24 cellular contexts compared by ENCODE assay signal in the genomic region with DNA sequence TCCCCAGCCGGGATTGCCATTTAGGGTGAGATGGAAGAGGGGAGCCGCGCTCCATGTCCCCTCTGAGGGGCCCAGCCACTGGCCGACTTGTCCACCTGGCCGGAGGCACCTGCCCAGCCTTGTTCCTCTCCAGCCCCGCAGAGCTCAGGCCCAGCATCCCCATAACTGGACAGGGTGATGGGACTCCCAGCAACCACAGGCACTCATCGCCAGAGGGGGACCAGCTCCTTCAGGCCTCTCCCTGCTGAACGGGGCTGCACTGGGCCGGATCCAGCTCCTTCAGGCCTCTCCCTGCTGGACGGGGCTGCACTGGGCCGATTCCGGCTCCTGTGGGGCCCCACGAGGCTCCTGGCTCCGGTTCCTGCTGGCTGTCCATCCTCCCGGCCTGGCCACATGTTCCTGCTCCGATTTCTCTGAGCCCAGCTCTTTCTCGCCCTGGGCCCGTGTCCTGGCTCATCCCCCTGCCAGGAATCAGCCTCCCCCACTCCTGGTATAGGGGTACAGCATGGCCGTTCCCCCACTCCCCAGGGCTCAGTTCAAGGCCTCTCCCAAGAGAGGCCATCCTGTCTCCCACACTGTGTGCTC. TPM values are rescaled to one million over a fixed set of nuclear protein-coding genes. Genes with fewer than 3 reads are reported as not detected.
DNase-seq lines count a peak whose midpoint lies in the region; ATAC-seq, FAIRE-seq and TF ChIP-seq lines count a peak whose summit lies in the region.
"Had no signal": no experiment of that assay in that cellular context is flagged by ENCODE, and none has a peak within 500 bp of the region (broad histone marks: within the 10 kb centered on the region; RNA-seq: fewer than 3 reads in every experiment).

No MANE protein-coding gene starts in this region.

- peak overlapping the region; percentile 40 for H3K23ac ChIP-seq in neuronal stem cell (ENCODE audit: low read depth, low read length, poor library complexity)

- H2BK120ac ChIP-seq in neuronal stem cell (ENCODE audit: low read depth, low read length): peak overlapping the region; percentile 68

- no peak for TF ChIP-seq CTCF in astrocyte (IDR thresholded peaks at IDR 0.05; ENCODE audit: insufficient read depth, low read depth, low read length)

- H3K36me3 Mint-ChIP-seq in astrocyte (ENCODE audit: low read depth, unreplicated experiment): no peaks in the 10 kb centered on the region
- H3K36me3 Mint-ChIP-seq: CD14-positive monocyte; CD8-positive, alpha-beta memory T cell had no signal

- no peak overlapping the region for H4K8ac ChIP-seq in neuronal stem cell (ENCODE audit: low read depth, low read length)

- no peaks in the 10 kb centered on the region for H3K4me1 ChIP-seq in astrocyte (ENCODE audit: insufficient read depth, low read length)
- H3K4me1 ChIP-seq in neuronal stem cell (ENCODE audit: control insufficient read depth in 2 of 2, insufficient read depth in 1 of 2, low read depth in 1 of 2, low read length in 2 of 2): peaks cover 3 to 24% of the 10 kb centered on the region in 2 donors
- H3K4me1 ChIP-seq: A549, BE2C, HAP-1 had no signal

- peak overlapping the region; percentile 93 for H2BK15ac ChIP-seq in neuronal stem cell (ENCODE audit: low read length)

- H3K4me3 Mint-ChIP-seq in astrocyte (ENCODE audit: unreplicated experiment): no peak overlapping the region
- H3K4me3 Mint-ChIP-seq: CD4-positive, alpha-beta T cell; CD8-positive, alpha-beta memory T cell; HFFc6 had no signal

- peak overlapping the region; percentile 63 for H2BK12ac ChIP-seq in neuronal stem cell (ENCODE audit: low read length)

- H3K4ac ChIP-seq in neuronal stem cell (ENCODE audit: low read length): peak overlapping the region; percentile 57

- peaks cover 63% of the 10 kb centered on the region for H3K27me3 Mint-ChIP-seq in astrocyte (ENCODE audit: low read depth, unreplicated experiment)

- H4K91ac ChIP-seq in neuronal stem cell (ENCODE audit: low read depth, low read length, poor library complexity): no peak overlapping the region

- no peak for ATAC-seq in Right ventricle myocardium inferior
- ATAC-seq in left ventricle myocardium superior: no peak
- ATAC-seq in GM19455 (IDR thresholded peaks at IDR 0.05; ENCODE audit: unreplicated experiment): no peak

- no peak overlapping the region for H3K4me3 ChIP-seq in astrocyte (ENCODE audit: insufficient read depth, low read depth, low read length)
- H3K4me3 ChIP-seq in neuronal stem cell (ENCODE audit: low read length in 2 of 2): no peak overlapping the region
- H3K4me3 ChIP-seq: A549; BLaER1 treated with 17β-estradiol and CSF1 and Interleukin-3, amounts not matched to agents 10 nM and 100 nM; GM23248; HAP-1 had no signal

- H3K79me1 ChIP-seq in neuronal stem cell (ENCODE audit: low read depth, low read length): no peaks in the 10 kb centered on the region

- intact Hi-C loops in Right ventricle myocardium inferior (cut with DNase I) (no loop called here), left ventricle myocardium superior (cut with micrococcal nuclease) (no loop called here)

- H3K27ac ChIP-seq in astrocyte (ENCODE audit: low read depth, low read length): no peak overlapping the region
- no peak overlapping the region for H3K27ac ChIP-seq in neuronal stem cell (replicated peaks; ENCODE audit: low read length)
- H3K27ac ChIP-seq: 22Rv1; A549; BLaER1 treated with 17β-estradiol and CSF1 and Interleukin-3, amounts not matched to agents 10 nM and 100 nM; GM23248 had no signal

- H3K9me3 ChIP-seq in astrocyte (ENCODE audit: insufficient read depth, low read depth, low read length): no peaks in the 10 kb centered on the region
- H3K9me3 ChIP-seq in neuronal stem cell (replicated peaks in 1 of 2; ENCODE audit: control insufficient read depth in 2 of 2, insufficient read depth in 1 of 2, low read depth in 1 of 2, low read length in 2 of 2): peaks cover 0 to 2% of the 10 kb centered on the region in 2 donors
- H3K9me3 ChIP-seq: A549; BE2C; BLaER1 treated with 17β-estradiol and CSF1 and Interleukin-3, amounts not matched to agents 10 nM and 100 nM; HAP-1 had no signal

- no CpG with 5 or more reads among the region's 19 CpGs for WGBS in neuronal stem cell (ENCODE audit: extremely low coverage in 2 of 2, insufficient read length in 2 of 2, insufficient replicate concordance in 1 of 2), 2 donors

- H3K4me2 ChIP-seq in astrocyte (ENCODE audit: low read length): no peak overlapping the region
- no peak overlapping the region for H3K4me2 ChIP-seq in neuronal stem cell (ENCODE audit: insufficient read depth, low read length, poor library complexity, severe bottlenecking)
- H3K4me2 ChIP-seq: A549; BLaER1 treated with 17β-estradiol and CSF1 and Interleukin-3, amounts not matched to agents 10 nM and 100 nM had no signal

- no peaks in the 10 kb centered on the region for H3K4me1 Mint-ChIP-seq in astrocyte (ENCODE audit: low read depth, unreplicated experiment)
- H3K4me1 Mint-ChIP-seq: CD8-positive, alpha-beta memory T cell had no signal

- H2AFZ ChIP-seq in astrocyte (ENCODE audit: low read depth, low read length) (no peak overlapping the region), neuronal stem cell (ENCODE audit: low read length) (no peak overlapping the region)
- H2AFZ ChIP-seq: GM23248 had no signal

- peak overlapping the region; percentile 85 for H3K18ac ChIP-seq in neuronal stem cell (ENCODE audit: low read length)

- H3K9ac ChIP-seq in astrocyte (ENCODE audit: low read length) (no peak overlapping the region), neuronal stem cell (ENCODE audit: low read depth, low read length, poor library complexity) (no peak overlapping the region)
- H3K9ac ChIP-seq: BLaER1 treated with 17β-estradiol and CSF1 and Interleukin-3, amounts not matched to agents 10 nM and 100 nM; GM23248 had no signal

- no peaks in the 10 kb centered on the region for H3K36me3 ChIP-seq in astrocyte (ENCODE audit: insufficient read depth, low read length)
- no peaks in the 10 kb centered on the region for H3K36me3 ChIP-seq in neuronal stem cell (replicated peaks in 1 of 2; ENCODE audit: control insufficient read depth in 2 of 2, insufficient read depth in 2 of 2, low read length in 2 of 2)
- H3K36me3 ChIP-seq: BE2C; BLaER1 treated with 17β-estradiol and CSF1 and Interleukin-3, amounts not matched to agents 10 nM and 100 nM; HAP-1 had no signal

- peaks cover 2% of the 10 kb centered on the region for H3K9me3 Mint-ChIP-seq in astrocyte (ENCODE audit: unreplicated experiment)
- H3K9me3 Mint-ChIP-seq: CD4-positive, alpha-beta T cell; CD8-positive, alpha-beta memory T cell had no signal

- no peak for FAIRE-seq in astrocyte (lab: Jason Lieb, UNC)
- FAIRE-seq: A549, G401.6, GM12892 had no signal

- H2BK5ac ChIP-seq in neuronal stem cell (ENCODE audit: low read length): no peak overlapping the region

- H2AK5ac ChIP-seq in neuronal stem cell (ENCODE audit: low read depth, low read length): peak overlapping the region; percentile 99

- no peaks in the 10 kb centered on the region for H3K79me2 ChIP-seq in astrocyte (ENCODE audit: insufficient read depth, low read length)

- DNase-seq in Right ventricle myocardium inferior (ENCODE audit: missing footprints): peak; percentile 62
- no peak for DNase-seq in left ventricle myocardium superior
- DNase-seq in astrocyte (ENCODE audit: low read depth): no peak
- no peak for DNase-seq in neuronal stem cell (ENCODE audit: low spot score)
- no peak for DNase-seq in DMS114 treated with DMSO at 0.1 percent for 48 hours (lab: John Stamatoyannopoulos, UW; ENCODE audit: unreplicated experiment)
- no peak for DNase-seq in A172 (ENCODE audit: low spot score)
- DNase-seq: ACHN; AML-193; BE2C; Calu3; CD4-positive, alpha-beta T cell; CD8-positive, alpha-beta memory T cell; DND-41; GM23248; HFFc6 had no signal

- no peaks in the 10 kb centered on the region for H4K20me1 ChIP-seq in astrocyte (ENCODE audit: insufficient read depth, low read length)

- peak overlapping the region; percentile 42 for H3K14ac ChIP-seq in neuronal stem cell (ENCODE audit: low read length)

- H3K27ac Mint-ChIP-seq in astrocyte (ENCODE audit: unreplicated experiment): peak overlapping the region; percentile 41
- H3K27ac Mint-ChIP-seq: CD14-positive monocyte; CD4-positive, alpha-beta T cell; HFFc6 had no signal

- H3K27me3 ChIP-seq in astrocyte (ENCODE audit: insufficient read depth, low read length) (peaks cover 2% of the 10 kb centered on the region), neuronal stem cell (ENCODE audit: control insufficient read depth in 3 of 3, insufficient read depth in 3 of 3, low read depth in 1 of 3, low read length in 3 of 3) (peaks cover 0 to 48% (median 2%) of the 10 kb centered on the region in 3 experiments)

RNA-seq across cellular contexts. Expression of a gene that starts 56.1 kb away (rescaled TPM):
- total RNA-seq in Right ventricle myocardium inferior (not detected), left ventricle myocardium superior (not detected), astrocyte (not detected in 2 replicates)
- polyA plus RNA-seq in neuronal stem cell (2013, experiment 1 of 2): 0.08 TPM
- polyA plus RNA-seq in neuronal stem cell (2013, experiment 2 of 2): 0.07 TPM
- 0.24 and 0.43 TPM in 2 replicates for total RNA-seq in A172 (2014; rRNA removed; shearing (Covaris generic))
- total RNA-seq: Calu3; CD4-positive, alpha-beta T cell; CD8-positive, alpha-beta memory T cell; GM23248; H4; HFFc6 had no signal
- polyA plus RNA-seq: A549; CD14-positive monocyte; CD8-positive, alpha-beta memory T cell; GM23248 had no signal
